In genomic region chr7:40122940-40123254, GRCh38 we compare ENCODE assay signal across 8 cellular contexts.
"Had no signal": no experiment of that assay in that cellular context is flagged by ENCODE, and none has a peak within 500 bp of the region (broad histone marks: within the 10 kb centered on the region; RNA-seq: fewer than 3 reads in every experiment).

No MANE protein-coding gene starts in this region.

- H3K4me3 ChIP-seq: GM12878 had no signal

- DNase-seq: GDM1, GF-D8 had no signal

- ATAC-seq: GM12878 had no signal

- FAIRE-seq: G401.6, GM12878, GM12891, GM12892, GM18507, GM19239 had no signal
